Comparison of ENCODE assay signal across 17 cellular contexts in the genomic region with DNA sequence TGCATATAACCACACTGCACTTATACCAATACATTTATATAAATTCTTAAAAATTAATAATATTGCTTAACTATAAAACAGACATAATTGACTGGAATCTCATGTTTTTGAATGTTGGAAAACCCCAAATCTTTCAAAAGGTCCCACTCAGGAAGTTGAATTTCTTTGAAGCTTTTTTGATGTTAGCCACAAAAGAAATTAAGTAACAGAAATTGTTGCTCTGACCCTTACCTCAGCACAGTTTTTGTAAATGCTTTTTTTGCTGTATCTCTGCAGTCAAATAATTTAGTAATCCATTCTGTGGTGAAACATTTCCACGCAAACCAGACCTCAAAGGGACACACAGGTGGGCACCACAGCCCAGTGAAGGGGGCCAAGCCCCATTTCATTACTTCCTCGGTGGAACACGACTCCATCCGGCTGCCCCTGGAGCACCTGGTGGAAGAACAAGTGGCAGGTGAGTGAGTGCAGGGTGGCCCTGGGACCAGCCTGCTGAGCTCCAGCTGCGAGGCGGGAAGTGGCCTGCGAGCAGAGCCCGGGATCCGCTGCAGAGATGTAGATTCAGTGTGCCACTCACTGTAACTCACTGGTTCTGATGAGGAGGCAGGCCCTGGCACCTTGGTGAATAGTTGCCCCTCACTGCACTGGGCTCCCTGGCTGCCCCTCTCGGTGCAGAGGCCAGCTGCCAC. TPM values are rescaled to one million over a fixed set of nuclear protein-coding genes. Genes with fewer than 3 reads are reported as not detected.
DNase-seq lines count a peak whose midpoint lies in the region; ATAC-seq lines count a peak whose summit lies in the region.
"Had no signal": no experiment of that assay in that cellular context is flagged by ENCODE, and none has a peak within 500 bp of the region (broad histone marks: within the 10 kb centered on the region; RNA-seq: fewer than 3 reads in every experiment).

No MANE protein-coding gene starts in this region.

- H4K8ac ChIP-seq in neuronal stem cell (ENCODE audit: low read depth, low read length): peak overlapping the region; percentile 97

- WGBS in neuronal stem cell (ENCODE audit: extremely low coverage in 2 of 2, insufficient read length in 2 of 2, insufficient replicate concordance in 1 of 2), 2 donors: no CpG with 5 or more reads among the region's 10 CpGs

- peaks cover 22 to 98% of the 10 kb centered on the region in 2 donors for H3K36me3 ChIP-seq in neuronal stem cell (replicated peaks in 1 of 2; ENCODE audit: control insufficient read depth in 2 of 2, insufficient read depth in 2 of 2, low read length in 2 of 2)

- H3K23ac ChIP-seq in neuronal stem cell (ENCODE audit: low read depth, low read length, poor library complexity): no peak overlapping the region

- no peak overlapping the region for H3K9ac ChIP-seq in neuronal stem cell (ENCODE audit: low read depth, low read length, poor library complexity)
- H3K9ac ChIP-seq: GM23248 had no signal

- H3K9me3 Mint-ChIP-seq in activated naive CD8-positive, alpha-beta T cell treated with anti-CD3 and anti-CD28 coated beads, Interleukin-2, amount 50 U/mL, for 24 hours: peaks cover 31% of the 10 kb centered on the region

- no peak overlapping the region for H2AK5ac ChIP-seq in neuronal stem cell (ENCODE audit: low read depth, low read length)

- peak; percentile 66 for DNase-seq in activated effector memory CD4-positive, alpha-beta T cell treated with anti-CD3 and anti-CD28 coated beads, Interleukin-2, amount 50 U/mL, for 16 hours
- no peak for DNase-seq in activated effector memory CD4-positive, alpha-beta T cell treated with Interleukin-2 at 50 U/mL for 16 hours
- DNase-seq in T-helper 17 cell (no peak), neuronal stem cell (ENCODE audit: low spot score) (no peak), NCI-H128 (lab: John Stamatoyannopoulos, UW; ENCODE audit: unreplicated experiment) (no peak), C1 segment of cervical spinal cord (lab: John Stamatoyannopoulos, UW) (no peak)
- no peak for DNase-seq in activated naive CD8-positive, alpha-beta T cell treated with anti-CD3 and anti-CD28 coated beads, Interleukin-2, amount 50 U/mL, for 24 hours
- DNase-seq: ACHN, amygdala, glutamatergic neuron, GM23248, NCI-H2029 treated with DMSO at 0.1 percent for 48 hours, sigmoid colon, SW 1271 had no signal

- no peak overlapping the region for H3K18ac ChIP-seq in neuronal stem cell (ENCODE audit: low read length)

- H3K4me2 ChIP-seq in neuronal stem cell (ENCODE audit: insufficient read depth, low read length, poor library complexity, severe bottlenecking): no peak overlapping the region

- no peak overlapping the region for H2BK15ac ChIP-seq in neuronal stem cell (ENCODE audit: low read length)

- no peak overlapping the region for H2BK120ac ChIP-seq in neuronal stem cell (ENCODE audit: low read depth, low read length)

- peak; percentile 82 for ATAC-seq in T-helper 17 cell
- ATAC-seq in activated naive CD8-positive, alpha-beta T cell treated with anti-CD3 and anti-CD28 coated beads, Interleukin-2, amount 50 U/mL, for 24 hours: no peak
- ATAC-seq in GM18517 (IDR thresholded peaks at IDR 0.05; ENCODE audit: unreplicated experiment): no peak

- no peak overlapping the region for H3K27ac ChIP-seq in neuronal stem cell (replicated peaks; ENCODE audit: low read length)
- H3K27ac ChIP-seq: GM23248, RWPE1, sigmoid colon had no signal

- H3K9me3 ChIP-seq in T-helper 17 cell (ENCODE audit: control insufficient read depth, low read length, poor library complexity, severe bottlenecking): no peaks in the 10 kb centered on the region
- peaks cover 3 to 22% of the 10 kb centered on the region in 2 donors for H3K9me3 ChIP-seq in neuronal stem cell (replicated peaks in 1 of 2; ENCODE audit: control insufficient read depth in 2 of 2, insufficient read depth in 1 of 2, low read depth in 1 of 2, low read length in 2 of 2)
- H3K9me3 ChIP-seq: sigmoid colon had no signal

- H2BK12ac ChIP-seq in neuronal stem cell (ENCODE audit: low read length): peak overlapping the region; percentile 16

- no peaks in the 10 kb centered on the region for H3K27me3 Mint-ChIP-seq in T-helper 17 cell
- no peaks in the 10 kb centered on the region for H3K27me3 Mint-ChIP-seq in activated naive CD8-positive, alpha-beta T cell treated with anti-CD3 and anti-CD28 coated beads, Interleukin-2, amount 50 U/mL, for 24 hours
- H3K27me3 Mint-ChIP-seq: IgD-negative memory B cell had no signal

- peaks cover 8% of the 10 kb centered on the region for H3K79me1 ChIP-seq in neuronal stem cell (ENCODE audit: low read depth, low read length)

- H2AFZ ChIP-seq in neuronal stem cell (ENCODE audit: low read length): no peak overlapping the region
- H2AFZ ChIP-seq: GM23248 had no signal

- no peak overlapping the region for H3K14ac ChIP-seq in neuronal stem cell (ENCODE audit: low read length)

- no peak overlapping the region for H3K4me3 ChIP-seq in neuronal stem cell (ENCODE audit: low read length in 2 of 2)
- H3K4me3 ChIP-seq: GM23248, sigmoid colon had no signal

- peak overlapping the region; percentile 79 for H3K4me3 Mint-ChIP-seq in T-helper 17 cell
- peak overlapping the region; percentile 18 for H3K4me3 Mint-ChIP-seq in activated naive CD8-positive, alpha-beta T cell treated with anti-CD3 and anti-CD28 coated beads, Interleukin-2, amount 50 U/mL, for 24 hours

- H3K4ac ChIP-seq in neuronal stem cell (ENCODE audit: low read length): peak overlapping the region; percentile 25

- no peak overlapping the region for H4K91ac ChIP-seq in neuronal stem cell (ENCODE audit: low read depth, low read length, poor library complexity)

- H2BK5ac ChIP-seq in neuronal stem cell (ENCODE audit: low read length): no peak overlapping the region

- no peaks in the 10 kb centered on the region for H3K4me1 ChIP-seq in neuronal stem cell (ENCODE audit: control insufficient read depth in 2 of 2, insufficient read depth in 1 of 2, low read depth in 1 of 2, low read length in 2 of 2)
- H3K4me1 ChIP-seq: sigmoid colon had no signal

- H3K36me3 Mint-ChIP-seq in T-helper 17 cell (ENCODE audit: low read depth): no peaks in the 10 kb centered on the region
- peaks cover 89% of the 10 kb centered on the region for H3K36me3 Mint-ChIP-seq in activated naive CD8-positive, alpha-beta T cell treated with anti-CD3 and anti-CD28 coated beads, Interleukin-2, amount 50 U/mL, for 24 hours (ENCODE audit: low read depth)

- no peaks in the 10 kb centered on the region for H3K27me3 ChIP-seq in neuronal stem cell (ENCODE audit: control insufficient read depth in 3 of 3, insufficient read depth in 3 of 3, low read depth in 1 of 3, low read length in 3 of 3)
- H3K27me3 ChIP-seq: sigmoid colon had no signal

- peaks cover 18% of the 10 kb centered on the region for H3K4me1 Mint-ChIP-seq in T-helper 17 cell
- H3K4me1 Mint-ChIP-seq in activated naive CD8-positive, alpha-beta T cell treated with anti-CD3 and anti-CD28 coated beads, Interleukin-2, amount 50 U/mL, for 24 hours: peaks cover 57% of the 10 kb centered on the region

- H3K27ac Mint-ChIP-seq in T-helper 17 cell: peak overlapping the region; percentile 90
- H3K27ac Mint-ChIP-seq in activated naive CD8-positive, alpha-beta T cell treated with anti-CD3 and anti-CD28 coated beads, Interleukin-2, amount 50 U/mL, for 24 hours: peak overlapping the region; percentile 54

RNA-seq across cellular contexts. Expression of a gene that starts 8.4 kb away (rescaled TPM):
- 10 to 100 TPM; 15.9 to 17.8 TPM for total RNA-seq in T-helper 17 cell
- polyA plus RNA-seq in neuronal stem cell (2013, experiment 1 of 2): 19.6 TPM
- 19.6 TPM for polyA plus RNA-seq in neuronal stem cell (2013, experiment 2 of 2)

RNA-seq across cellular contexts. Expression of a gene that starts 31.0 kb away (rescaled TPM):
- total RNA-seq in T-helper 17 cell: under 1 TPM in 1 of 2 donors, not detected in 1; 0.05 TPM
- 0.45 TPM for polyA plus RNA-seq in neuronal stem cell (2013, experiment 1 of 2)
- polyA plus RNA-seq in neuronal stem cell (2013, experiment 2 of 2): 0.46 TPM
